Comparison of ENCODE assay signal across 12 cellular contexts in genomic region chr5:116970318-116970717, GRCh38.
DNase-seq lines count a peak whose midpoint lies in the region; ATAC-seq and TF ChIP-seq lines count a peak whose summit lies in the region.
"Had no signal": no experiment of that assay in that cellular context is flagged by ENCODE, and none has a peak within 500 bp of the region (broad histone marks: within the 10 kb centered on the region; RNA-seq: fewer than 3 reads in every experiment).

No MANE protein-coding gene starts in this region.

- no peak overlapping the region for H2AFZ ChIP-seq in hepatocyte

- H4K20me1 ChIP-seq in hepatocyte (ENCODE audit: insufficient read depth, poor library complexity, severe bottlenecking), result no peaks in the 10 kb centered on the region
- H4K20me1 ChIP-seq: BLaER1 had no signal

- no peak overlapping the region for H3K4me3 ChIP-seq in RWPE2 (ENCODE audit: severe bottlenecking)
- H3K4me3 ChIP-seq in hepatocyte, result no peak overlapping the region
- no peak overlapping the region for H3K4me3 ChIP-seq in Peyer's patch
- H3K4me3 ChIP-seq: BLaER1 had no signal

- H3K4me2 ChIP-seq in hepatocyte, result no peak overlapping the region
- H3K4me2 ChIP-seq: BLaER1 had no signal

- WGBS in hepatocyte (ENCODE audit: low lambda C conversion rate, missing lambda C conversion rate), result 43% methylated on average over 2 of the region's 2 CpGs

- DNase-seq in DMS79 treated with DMSO at 0.1 percent for 48 hours (lab: John Stamatoyannopoulos, UW) (peak; percentile 37), NCI-H2029 (lab: John Stamatoyannopoulos, UW) (peak; percentile 38), RWPE2 (ENCODE audit: low spot score) (no peak), hepatocyte (ENCODE audit: low spot score) (peak; percentile 6), NCI-H2196 (lab: John Stamatoyannopoulos, UW; ENCODE audit: unreplicated experiment) (no peak), amniotic stem cell (lab: John Stamatoyannopoulos, UW) (no peak), Peyer's patch (no peak)
- DNase-seq: erythroblast, small intestine had no signal

- no peaks in the 10 kb centered on the region for H3K9me2 ChIP-seq in hepatocyte (replicated peaks; ENCODE audit: insufficient read depth)

- no peak for TF ChIP-seq POLR2A in Peyer's patch (IDR thresholded peaks at IDR 0.05)

- TF ChIP-seq CTCF in RWPE2 (IDR thresholded peaks at IDR 0.05; ENCODE audit: poor library complexity, severe bottlenecking) (no peak), hepatocyte (IDR thresholded peaks at IDR 0.05; ENCODE audit: poor library complexity) (no peak), Peyer's patch (IDR thresholded peaks at IDR 0.05) (no peak)

- no peaks in the 10 kb centered on the region for H3K79me2 ChIP-seq in hepatocyte

- no peaks in the 10 kb centered on the region for H3K9me3 ChIP-seq in RWPE2 (ENCODE audit: severe bottlenecking)
- H3K9me3 ChIP-seq in hepatocyte (ENCODE audit: low read depth), result no peaks in the 10 kb centered on the region
- H3K9me3 ChIP-seq in Peyer's patch, result no peaks in the 10 kb centered on the region

- no peaks in the 10 kb centered on the region for H3K4me1 ChIP-seq in RWPE2 (ENCODE audit: insufficient read depth, poor library complexity, severe bottlenecking)
- no peaks in the 10 kb centered on the region for H3K4me1 ChIP-seq in hepatocyte (ENCODE audit: insufficient read depth)
- H3K4me1 ChIP-seq in Peyer's patch, result no peaks in the 10 kb centered on the region

- H3K27ac ChIP-seq in RWPE2 (ENCODE audit: poor library complexity, severe bottlenecking), result no peak overlapping the region
- no peak overlapping the region for H3K27ac ChIP-seq in hepatocyte
- no peak overlapping the region for H3K27ac ChIP-seq in Peyer's patch
- H3K27ac ChIP-seq: BLaER1, RWPE1 had no signal

- peak; percentile 38; the same call in 1 of the 3 replicates for ATAC-seq in RWPE2 (ENCODE audit: low read depth)
- no peak for ATAC-seq in HG03097 (IDR thresholded peaks at IDR 0.05; ENCODE audit: low FRiP score, unreplicated experiment)

- no peaks in the 10 kb centered on the region for H3K36me3 ChIP-seq in RWPE2 (ENCODE audit: low read depth)
- no peaks in the 10 kb centered on the region for H3K36me3 ChIP-seq in hepatocyte (replicated peaks; ENCODE audit: insufficient read depth, low read depth)
- H3K36me3 ChIP-seq in Peyer's patch, result no peaks in the 10 kb centered on the region
- H3K36me3 ChIP-seq: BLaER1 had no signal

- peaks cover 2% of the 10 kb centered on the region for H3K27me3 ChIP-seq in RWPE2 (ENCODE audit: insufficient read depth, poor library complexity, severe bottlenecking)
- no peaks in the 10 kb centered on the region for H3K27me3 ChIP-seq in hepatocyte
- no peaks in the 10 kb centered on the region for H3K27me3 ChIP-seq in Peyer's patch
- H3K27me3 ChIP-seq: BLaER1 had no signal

Comparison
In these comparisons a context has a peak if more than half of its experiments do, and no peak if none do; other contexts are left out.
1. DNase-seq: peak in DMS79 treated with DMSO at 0.1 percent for 48 hours (single experiment), NCI-H2029 (single experiment) and hepatocyte (single experiment); none in RWPE2 (single experiment), NCI-H2196 (single experiment), amniotic stem cell (single experiment) and Peyer's patch (0 of 3).